ENCODE assay signal across 1 cellular context in the genomic region with DNA sequence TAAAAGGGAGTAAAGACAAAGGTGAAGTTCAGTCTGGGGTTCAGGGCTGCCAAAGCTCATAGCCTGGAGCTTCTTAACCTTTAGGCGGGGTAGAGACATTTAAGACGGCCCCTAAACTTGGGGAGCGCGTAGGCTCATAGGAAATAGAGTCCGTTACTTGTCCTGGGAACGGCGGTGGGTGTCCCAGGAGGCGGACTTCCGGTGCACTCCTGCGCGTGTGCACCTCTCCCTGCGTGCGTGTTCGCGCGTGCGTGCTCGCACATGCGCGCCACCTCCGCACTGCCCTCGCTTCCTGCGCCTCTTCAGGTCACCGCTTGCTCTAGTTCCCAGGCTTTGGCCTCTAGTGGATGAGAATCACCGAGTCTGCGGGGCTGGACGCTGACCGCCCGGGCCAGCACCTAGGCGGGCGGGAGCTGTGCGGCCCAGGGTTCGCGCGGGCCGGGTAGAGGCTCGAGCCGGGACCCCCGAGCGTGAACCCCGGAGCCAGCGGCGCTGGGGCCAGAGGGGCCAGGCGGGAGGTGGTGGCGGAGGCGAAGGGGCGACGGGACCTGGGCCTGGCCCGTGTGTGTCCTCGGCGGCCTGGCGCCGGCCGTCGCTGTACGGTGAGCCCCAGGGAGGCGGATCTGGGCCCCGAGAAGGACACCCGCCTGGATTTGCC.
TF ChIP-seq lines count a peak whose summit lies in the region.

No MANE protein-coding gene starts in this region.

TF ChIP-seq in GM12878, 131 proteins besides CTCF, POLR2A, EP300 and RAD21 (continued from another document):
- TF ChIP-seq, protein P1, sequence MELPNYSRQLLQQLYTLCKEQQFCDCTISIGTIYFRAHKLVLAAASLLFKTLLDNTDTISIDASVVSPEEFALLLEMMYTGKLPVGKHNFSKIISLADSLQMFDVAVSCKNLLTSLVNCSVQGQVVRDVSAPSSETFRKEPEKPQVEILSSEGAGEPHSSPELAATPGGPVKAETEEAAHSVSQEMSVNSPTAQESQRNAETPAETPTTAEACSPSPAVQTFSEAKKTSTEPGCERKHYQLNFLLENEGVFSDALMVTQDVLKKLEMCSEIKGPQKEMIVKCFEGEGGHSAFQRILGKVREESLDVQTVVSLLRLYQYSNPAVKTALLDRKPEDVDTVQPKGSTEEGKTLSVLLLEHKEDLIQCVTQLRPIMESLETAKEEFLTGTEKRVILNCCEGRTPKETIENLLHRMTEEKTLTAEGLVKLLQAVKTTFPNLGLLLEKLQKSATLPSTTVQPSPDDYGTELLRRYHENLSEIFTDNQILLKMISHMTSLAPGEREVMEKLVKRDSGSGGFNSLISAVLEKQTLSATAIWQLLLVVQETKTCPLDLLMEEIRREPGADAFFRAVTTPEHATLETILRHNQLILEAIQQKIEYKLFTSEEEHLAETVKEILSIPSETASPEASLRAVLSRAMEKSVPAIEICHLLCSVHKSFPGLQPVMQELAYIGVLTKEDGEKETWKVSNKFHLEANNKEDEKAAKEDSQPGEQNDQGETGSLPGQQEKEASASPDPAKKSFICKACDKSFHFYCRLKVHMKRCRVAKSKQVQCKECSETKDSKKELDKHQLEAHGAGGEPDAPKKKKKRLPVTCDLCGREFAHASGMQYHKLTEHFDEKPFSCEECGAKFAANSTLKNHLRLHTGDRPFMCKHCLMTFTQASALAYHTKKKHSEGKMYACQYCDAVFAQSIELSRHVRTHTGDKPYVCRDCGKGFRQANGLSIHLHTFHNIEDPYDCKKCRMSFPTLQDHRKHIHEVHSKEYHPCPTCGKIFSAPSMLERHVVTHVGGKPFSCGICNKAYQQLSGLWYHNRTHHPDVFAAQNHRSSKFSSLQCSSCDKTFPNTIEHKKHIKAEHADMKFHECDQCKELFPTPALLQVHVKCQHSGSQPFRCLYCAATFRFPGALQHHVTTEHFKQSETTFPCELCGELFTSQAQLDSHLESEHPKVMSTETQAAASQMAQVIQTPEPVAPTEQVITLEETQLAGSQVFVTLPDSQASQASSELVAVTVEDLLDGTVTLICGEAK (IDR thresholded peaks at IDR 0.05; ENCODE audit: borderline replicate concordance) = peak; percentile 71; the same call in 1 of the 2 replicates
- 0 out of 2 replicates have a peak, but pooled peaks have one; percentile 57 for TF ChIP-seq ZNF207 (IDR thresholded peaks at IDR 0.05; ENCODE audit: borderline replicate concordance)
- TF ChIP-seq GABPA (IDR thresholded peaks at IDR 0.05; ENCODE audit: low read depth) = peak; percentile 66
- TF ChIP-seq, protein P2, sequence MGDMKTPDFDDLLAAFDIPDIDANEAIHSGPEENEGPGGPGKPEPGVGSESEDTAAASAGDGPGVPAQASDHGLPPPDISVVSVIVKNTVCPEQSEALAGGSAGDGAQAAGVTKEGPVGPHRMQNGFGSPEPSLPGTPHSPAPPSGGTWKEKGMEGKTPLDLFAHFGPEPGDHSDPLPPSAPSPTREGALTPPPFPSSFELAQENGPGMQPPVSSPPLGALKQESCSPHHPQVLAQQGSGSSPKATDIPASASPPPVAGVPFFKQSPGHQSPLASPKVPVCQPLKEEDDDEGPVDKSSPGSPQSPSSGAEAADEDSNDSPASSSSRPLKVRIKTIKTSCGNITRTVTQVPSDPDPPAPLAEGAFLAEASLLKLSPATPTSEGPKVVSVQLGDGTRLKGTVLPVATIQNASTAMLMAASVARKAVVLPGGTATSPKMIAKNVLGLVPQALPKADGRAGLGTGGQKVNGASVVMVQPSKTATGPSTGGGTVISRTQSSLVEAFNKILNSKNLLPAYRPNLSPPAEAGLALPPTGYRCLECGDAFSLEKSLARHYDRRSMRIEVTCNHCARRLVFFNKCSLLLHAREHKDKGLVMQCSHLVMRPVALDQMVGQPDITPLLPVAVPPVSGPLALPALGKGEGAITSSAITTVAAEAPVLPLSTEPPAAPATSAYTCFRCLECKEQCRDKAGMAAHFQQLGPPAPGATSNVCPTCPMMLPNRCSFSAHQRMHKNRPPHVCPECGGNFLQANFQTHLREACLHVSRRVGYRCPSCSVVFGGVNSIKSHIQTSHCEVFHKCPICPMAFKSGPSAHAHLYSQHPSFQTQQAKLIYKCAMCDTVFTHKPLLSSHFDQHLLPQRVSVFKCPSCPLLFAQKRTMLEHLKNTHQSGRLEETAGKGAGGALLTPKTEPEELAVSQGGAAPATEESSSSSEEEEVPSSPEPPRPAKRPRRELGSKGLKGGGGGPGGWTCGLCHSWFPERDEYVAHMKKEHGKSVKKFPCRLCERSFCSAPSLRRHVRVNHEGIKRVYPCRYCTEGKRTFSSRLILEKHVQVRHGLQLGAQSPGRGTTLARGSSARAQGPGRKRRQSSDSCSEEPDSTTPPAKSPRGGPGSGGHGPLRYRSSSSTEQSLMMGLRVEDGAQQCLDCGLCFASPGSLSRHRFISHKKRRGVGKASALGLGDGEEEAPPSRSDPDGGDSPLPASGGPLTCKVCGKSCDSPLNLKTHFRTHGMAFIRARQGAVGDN (IDR thresholded peaks at IDR 0.05) = peak; percentile 82
- peak; percentile 31 to 70; a peak in 2 of 3 replicates for TF ChIP-seq EGR1 (IDR thresholded peaks at IDR 0.05; ENCODE audit: borderline replicate concordance in 1 of 2, low read depth in 2 of 2, low read length in 2 of 2)
- peak; percentile 62; the same call in 1 of the 2 replicates for TF ChIP-seq TAF1 (IDR thresholded peaks at IDR 0.05; ENCODE audit: borderline replicate concordance, low read depth, low read length)
- TF ChIP-seq, protein P3, sequence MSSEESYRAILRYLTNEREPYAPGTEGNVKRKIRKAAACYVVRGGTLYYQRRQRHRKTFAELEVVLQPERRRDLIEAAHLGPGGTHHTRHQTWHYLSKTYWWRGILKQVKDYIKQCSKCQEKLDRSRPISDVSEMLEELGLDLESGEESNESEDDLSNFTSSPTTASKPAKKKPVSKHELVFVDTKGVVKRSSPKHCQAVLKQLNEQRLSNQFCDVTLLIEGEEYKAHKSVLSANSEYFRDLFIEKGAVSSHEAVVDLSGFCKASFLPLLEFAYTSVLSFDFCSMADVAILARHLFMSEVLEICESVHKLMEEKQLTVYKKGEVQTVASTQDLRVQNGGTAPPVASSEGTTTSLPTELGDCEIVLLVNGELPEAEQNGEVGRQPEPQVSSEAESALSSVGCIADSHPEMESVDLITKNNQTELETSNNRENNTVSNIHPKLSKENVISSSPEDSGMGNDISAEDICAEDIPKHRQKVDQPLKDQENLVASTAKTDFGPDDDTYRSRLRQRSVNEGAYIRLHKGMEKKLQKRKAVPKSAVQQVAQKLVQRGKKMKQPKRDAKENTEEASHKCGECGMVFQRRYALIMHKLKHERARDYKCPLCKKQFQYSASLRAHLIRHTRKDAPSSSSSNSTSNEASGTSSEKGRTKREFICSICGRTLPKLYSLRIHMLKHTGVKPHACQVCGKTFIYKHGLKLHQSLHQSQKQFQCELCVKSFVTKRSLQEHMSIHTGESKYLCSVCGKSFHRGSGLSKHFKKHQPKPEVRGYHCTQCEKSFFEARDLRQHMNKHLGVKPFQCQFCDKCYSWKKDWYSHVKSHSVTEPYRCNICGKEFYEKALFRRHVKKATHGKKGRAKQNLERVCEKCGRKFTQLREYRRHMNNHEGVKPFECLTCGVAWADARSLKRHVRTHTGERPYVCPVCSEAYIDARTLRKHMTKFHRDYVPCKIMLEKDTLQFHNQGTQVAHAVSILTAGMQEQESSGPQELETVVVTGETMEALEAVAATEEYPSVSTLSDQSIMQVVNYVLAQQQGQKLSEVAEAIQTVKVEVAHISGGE (CRISPR knock-in tag; IDR thresholded peaks at IDR 0.05) = peak; percentile 40; the same call in 1 of the 2 replicates
- TF ChIP-seq RB1 (IDR thresholded peaks at IDR 0.05; ENCODE audit: borderline replicate concordance) = 0 out of 2 replicates have a peak, but pooled peaks have one; percentile 49
- TF ChIP-seq, protein P4, sequence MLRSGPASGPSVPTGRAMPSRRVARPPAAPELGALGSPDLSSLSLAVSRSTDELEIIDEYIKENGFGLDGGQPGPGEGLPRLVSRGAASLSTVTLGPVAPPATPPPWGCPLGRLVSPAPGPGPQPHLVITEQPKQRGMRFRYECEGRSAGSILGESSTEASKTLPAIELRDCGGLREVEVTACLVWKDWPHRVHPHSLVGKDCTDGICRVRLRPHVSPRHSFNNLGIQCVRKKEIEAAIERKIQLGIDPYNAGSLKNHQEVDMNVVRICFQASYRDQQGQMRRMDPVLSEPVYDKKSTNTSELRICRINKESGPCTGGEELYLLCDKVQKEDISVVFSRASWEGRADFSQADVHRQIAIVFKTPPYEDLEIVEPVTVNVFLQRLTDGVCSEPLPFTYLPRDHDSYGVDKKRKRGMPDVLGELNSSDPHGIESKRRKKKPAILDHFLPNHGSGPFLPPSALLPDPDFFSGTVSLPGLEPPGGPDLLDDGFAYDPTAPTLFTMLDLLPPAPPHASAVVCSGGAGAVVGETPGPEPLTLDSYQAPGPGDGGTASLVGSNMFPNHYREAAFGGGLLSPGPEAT (IDR thresholded peaks at IDR 0.05; ENCODE audit: low read depth) = peak; percentile 81
- peak; percentile 65 to 72 for TF ChIP-seq IKZF2 (IDR thresholded peaks at IDR 0.05)
- peak; percentile 75 for TF ChIP-seq EED (IDR thresholded peaks at IDR 0.05; ENCODE audit: low read depth)
- TF ChIP-seq JUNB (IDR thresholded peaks at IDR 0.05) = peak; percentile 95
- TF ChIP-seq DPF2 (IDR thresholded peaks at IDR 0.05) = 0 out of 2 replicates have a peak, but pooled peaks have one; percentile 12
- peak in 1 of 2 experiments; percentile 90; a peak in 2 of 4 replicates for TF ChIP-seq BHLHE40 (IDR thresholded peaks at IDR 0.05; ENCODE audit: borderline replicate concordance in 1 of 2, low read depth in 2 of 2, low read length in 1 of 2)
- TF ChIP-seq, protein P5, sequence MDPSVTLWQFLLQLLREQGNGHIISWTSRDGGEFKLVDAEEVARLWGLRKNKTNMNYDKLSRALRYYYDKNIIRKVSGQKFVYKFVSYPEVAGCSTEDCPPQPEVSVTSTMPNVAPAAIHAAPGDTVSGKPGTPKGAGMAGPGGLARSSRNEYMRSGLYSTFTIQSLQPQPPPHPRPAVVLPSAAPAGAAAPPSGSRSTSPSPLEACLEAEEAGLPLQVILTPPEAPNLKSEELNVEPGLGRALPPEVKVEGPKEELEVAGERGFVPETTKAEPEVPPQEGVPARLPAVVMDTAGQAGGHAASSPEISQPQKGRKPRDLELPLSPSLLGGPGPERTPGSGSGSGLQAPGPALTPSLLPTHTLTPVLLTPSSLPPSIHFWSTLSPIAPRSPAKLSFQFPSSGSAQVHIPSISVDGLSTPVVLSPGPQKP (IDR thresholded peaks at IDR 0.05; ENCODE audit: low read depth, low read length) = peak; percentile 67; the same call in 1 of the 2 replicates
- TF ChIP-seq, protein P6, sequence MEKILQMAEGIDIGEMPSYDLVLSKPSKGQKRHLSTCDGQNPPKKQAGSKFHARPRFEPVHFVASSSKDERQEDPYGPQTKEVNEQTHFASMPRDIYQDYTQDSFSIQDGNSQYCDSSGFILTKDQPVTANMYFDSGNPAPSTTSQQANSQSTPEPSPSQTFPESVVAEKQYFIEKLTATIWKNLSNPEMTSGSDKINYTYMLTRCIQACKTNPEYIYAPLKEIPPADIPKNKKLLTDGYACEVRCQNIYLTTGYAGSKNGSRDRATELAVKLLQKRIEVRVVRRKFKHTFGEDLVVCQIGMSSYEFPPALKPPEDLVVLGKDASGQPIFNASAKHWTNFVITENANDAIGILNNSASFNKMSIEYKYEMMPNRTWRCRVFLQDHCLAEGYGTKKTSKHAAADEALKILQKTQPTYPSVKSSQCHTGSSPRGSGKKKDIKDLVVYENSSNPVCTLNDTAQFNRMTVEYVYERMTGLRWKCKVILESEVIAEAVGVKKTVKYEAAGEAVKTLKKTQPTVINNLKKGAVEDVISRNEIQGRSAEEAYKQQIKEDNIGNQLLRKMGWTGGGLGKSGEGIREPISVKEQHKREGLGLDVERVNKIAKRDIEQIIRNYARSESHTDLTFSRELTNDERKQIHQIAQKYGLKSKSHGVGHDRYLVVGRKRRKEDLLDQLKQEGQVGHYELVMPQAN (conservative IDR thresholded peaks at IDR 0.05) = peak; percentile 30; the same call in 1 of the 2 replicates
- peak; percentile 22; the same call in 1 of the 2 replicates for TF ChIP-seq RUNX3 (IDR thresholded peaks at IDR 0.05; ENCODE audit: low read length)
- TF ChIP-seq, protein P7, sequence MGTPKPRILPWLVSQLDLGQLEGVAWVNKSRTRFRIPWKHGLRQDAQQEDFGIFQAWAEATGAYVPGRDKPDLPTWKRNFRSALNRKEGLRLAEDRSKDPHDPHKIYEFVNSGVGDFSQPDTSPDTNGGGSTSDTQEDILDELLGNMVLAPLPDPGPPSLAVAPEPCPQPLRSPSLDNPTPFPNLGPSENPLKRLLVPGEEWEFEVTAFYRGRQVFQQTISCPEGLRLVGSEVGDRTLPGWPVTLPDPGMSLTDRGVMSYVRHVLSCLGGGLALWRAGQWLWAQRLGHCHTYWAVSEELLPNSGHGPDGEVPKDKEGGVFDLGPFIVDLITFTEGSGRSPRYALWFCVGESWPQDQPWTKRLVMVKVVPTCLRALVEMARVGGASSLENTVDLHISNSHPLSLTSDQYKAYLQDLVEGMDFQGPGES (IDR thresholded peaks at IDR 0.05) = peak; percentile 52; the same call in 1 of the 2 replicates
- TF ChIP-seq, protein P8, sequence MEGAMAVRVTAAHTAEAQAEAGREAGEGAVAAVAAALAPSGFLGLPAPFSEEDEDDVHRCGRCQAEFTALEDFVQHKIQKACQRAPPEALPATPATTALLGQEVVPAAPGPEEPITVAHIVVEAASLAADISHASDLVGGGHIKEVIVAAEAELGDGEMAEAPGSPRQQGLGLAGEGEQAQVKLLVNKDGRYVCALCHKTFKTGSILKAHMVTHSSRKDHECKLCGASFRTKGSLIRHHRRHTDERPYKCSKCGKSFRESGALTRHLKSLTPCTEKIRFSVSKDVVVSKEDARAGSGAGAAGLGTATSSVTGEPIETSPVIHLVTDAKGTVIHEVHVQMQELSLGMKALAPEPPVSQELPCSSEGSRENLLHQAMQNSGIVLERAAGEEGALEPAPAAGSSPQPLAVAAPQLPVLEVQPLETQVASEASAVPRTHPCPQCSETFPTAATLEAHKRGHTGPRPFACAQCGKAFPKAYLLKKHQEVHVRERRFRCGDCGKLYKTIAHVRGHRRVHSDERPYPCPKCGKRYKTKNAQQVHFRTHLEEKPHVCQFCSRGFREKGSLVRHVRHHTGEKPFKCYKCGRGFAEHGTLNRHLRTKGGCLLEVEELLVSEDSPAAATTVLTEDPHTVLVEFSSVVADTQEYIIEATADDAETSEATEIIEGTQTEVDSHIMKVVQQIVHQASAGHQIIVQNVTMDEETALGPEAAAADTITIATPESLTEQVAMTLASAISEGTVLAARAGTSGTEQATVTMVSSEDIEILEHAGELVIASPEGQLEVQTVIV (IDR thresholded peaks at IDR 0.05; ENCODE audit: borderline replicate concordance, partially characterized antibody) = peak; percentile 58
- 0 out of 2 replicates have a peak, but pooled peaks have one; percentile 21 for TF ChIP-seq PML (IDR thresholded peaks at IDR 0.05; ENCODE audit: low read length)
- peak; percentile 45; the same call in 1 of the 2 replicates for TF ChIP-seq BACH1 (IDR thresholded peaks at IDR 0.05; ENCODE audit: borderline replicate concordance)
